11 cellular contexts compared by ENCODE assay signal in the genomic region with DNA sequence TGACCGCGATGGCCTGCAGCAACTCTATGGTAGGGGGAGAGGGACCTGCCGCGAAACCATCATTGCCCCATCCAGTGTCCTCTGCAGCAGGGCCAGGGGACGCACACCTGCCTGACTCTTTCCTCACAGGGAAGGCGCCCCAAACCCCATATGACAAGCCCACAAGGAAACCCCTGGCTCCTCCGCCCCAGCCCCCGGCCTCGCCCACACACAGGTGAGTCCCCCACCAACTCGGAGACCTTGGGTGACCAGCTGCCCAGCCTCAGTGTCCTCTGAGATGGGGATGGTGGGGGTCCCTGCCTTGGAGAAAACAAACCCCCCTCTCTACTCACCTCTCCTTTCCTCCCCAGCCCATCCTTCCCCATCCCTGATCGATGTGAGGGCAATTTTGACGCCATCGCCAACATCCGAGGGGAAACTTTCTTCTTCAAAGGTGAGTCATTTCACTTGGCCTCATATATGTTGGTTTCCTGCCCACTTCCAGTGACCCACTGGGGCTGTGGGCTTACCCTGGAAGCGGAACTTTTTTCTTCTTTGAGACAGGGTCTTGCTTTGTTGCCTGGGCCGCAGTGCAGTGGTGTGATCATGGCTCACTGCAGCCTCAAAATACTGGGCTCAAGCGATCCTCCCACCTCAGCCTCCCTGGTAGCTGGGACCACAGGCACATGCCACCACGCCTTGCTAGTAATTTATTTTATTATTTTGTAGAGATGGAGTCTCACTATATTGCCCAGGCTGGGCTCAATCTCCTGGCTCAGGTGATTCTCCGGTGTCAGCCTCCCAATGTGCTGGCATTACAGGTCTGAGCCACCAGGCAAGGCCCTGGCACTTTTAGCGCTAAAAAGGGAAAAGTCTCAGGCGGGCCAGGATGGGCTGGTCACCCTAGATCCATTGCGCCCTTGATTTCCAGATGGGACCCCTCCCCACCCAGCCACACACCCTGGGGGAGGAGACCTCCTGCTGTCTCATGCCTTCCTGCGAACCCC. TPM values are rescaled to one million over a fixed set of nuclear protein-coding genes. Genes with fewer than 3 reads are reported as not detected.
DNase-seq lines count a peak whose midpoint lies in the region; ATAC-seq, FAIRE-seq and TF ChIP-seq lines count a peak whose summit lies in the region.
"Had no signal": no experiment of that assay in that cellular context is flagged by ENCODE, and none has a peak within 500 bp of the region (broad histone marks: within the 10 kb centered on the region; RNA-seq: fewer than 3 reads in every experiment).

No MANE protein-coding gene starts in this region.

- peaks cover 4% of the 10 kb centered on the region for H3K9me1 ChIP-seq in K562 (ENCODE audit: control insufficient read depth, insufficient read depth, low read length)

- H4K20me1 ChIP-seq in HCT116 (ENCODE audit: insufficient read depth) (no peaks in the 10 kb centered on the region), K562 (replicated peaks; ENCODE audit: control insufficient read depth, insufficient read depth, low read length) (0 out of 2 replicates have a peak, but pooled peaks cover 3% of the 10 kb centered on the region)

- no peaks in the 10 kb centered on the region for H3K27me3 ChIP-seq in HCT116 (ENCODE audit: insufficient read depth, low read length)
- no peaks in the 10 kb centered on the region for H3K27me3 ChIP-seq in K562 (ENCODE audit: control insufficient read depth in 2 of 2, insufficient read depth in 2 of 2, low read length in 2 of 2)
- H3K27me3 ChIP-seq in mucosa of rectum (ENCODE audit: control insufficient read depth in 2 of 2, insufficient read depth in 2 of 2, low read length in 2 of 2) = no peaks in the 10 kb centered on the region
- no peaks in the 10 kb centered on the region for H3K27me3 ChIP-seq in uterus

- WGBS in K562 (ENCODE audit: insufficient coverage, low coverage, missing lambda C conversion rate) = 84% methylated on average over 20 of the region's 23 CpGs

- POLR2A ChIA-PET in AG04449 (lab: Yijun Ruan, JAX) (no interaction called here), HCT116 (lab: Charles Lee) (no interaction called here), K562 (lab: Yijun Ruan, JAX) (interaction anchor here (0.9 to 1.6 kb wide), 3 partner anchors 9 to 72 kb away, joined by 3 to 6 read pairs (median 5); no protein-coding TSS in a partner anchor)

- TF ChIP-seq CTCF in AG04449 (IDR thresholded peaks at IDR 0.05; ENCODE audit: insufficient read depth, low read length, missing control alignments) = no peak
- no peak for TF ChIP-seq CTCF in HCT116 (IDR thresholded peaks at IDR 0.05 in 2 of 3, conservative IDR thresholded peaks at IDR 0.05 in 1 of 3; ENCODE audit: borderline replicate concordance in 1 of 3, insufficient read depth in 1 of 3, low read depth in 2 of 3, low read length in 2 of 3)
- TF ChIP-seq CTCF in K562 (IDR thresholded peaks at IDR 0.05 in 2 of 3, conservative IDR thresholded peaks at IDR 0.05 in 1 of 3; ENCODE audit: insufficient read depth in 2 of 3, low read depth in 1 of 3, low read length in 3 of 3) = no peak
- no peak for TF ChIP-seq CTCF in uterus (IDR thresholded peaks at IDR 0.05)

- DNase-seq in AG04449 (ENCODE audit: low read depth, low spot score) (no peak), HCT116 (ENCODE audit: low read depth, low spot score) (no peak), K562 (ENCODE audit: extremely low read depth in 1 of 4, low spot score in 3 of 4) (no peak), uterus (no peak)
- DNase-seq: DMS79; stimulated activated CD8-positive, alpha-beta memory T cell treated with anti-CD3 and anti-CD28 coated beads, Interleukin-4, amount 100 ng/mL, for 48 hours had no signal

- H3K9ac ChIP-seq in HCT116 (ENCODE audit: low read length) (no peak overlapping the region), K562 (ENCODE audit: insufficient read depth in 1 of 2, low read depth in 2 of 2, low read length in 2 of 2) (peak overlapping the region in 1 of 2 experiments; percentile 97; a peak in 2 of 4 replicates), mucosa of rectum (ENCODE audit: low read depth in 1 of 2, low read length in 2 of 2) (peak overlapping the region in 1 of 2 donors; percentile 54)

- H3K27ac ChIP-seq in HCT116 (ENCODE audit: low read depth, low read length) (no peak overlapping the region), K562 (ENCODE audit: extremely low read depth, low read depth, low read length) (no peak overlapping the region), mucosa of rectum (ENCODE audit: low read depth in 2 of 2, low read length in 2 of 2) (no peak overlapping the region), uterus (no peak overlapping the region)

- no peak for TF ChIP-seq POLR2A in HCT116 (IDR thresholded peaks at IDR 0.05; ENCODE audit: borderline replicate concordance, extremely low read depth, insufficient read depth, insufficient read length)
- no peak for TF ChIP-seq POLR2A in K562 (conservative IDR thresholded peaks at IDR 0.05)
- no peak for TF ChIP-seq POLR2A in uterus (IDR thresholded peaks at IDR 0.05)

- no peak for TF ChIP-seq EP300 in K562 (IDR thresholded peaks at IDR 0.05; ENCODE audit: low read length)

- CTCF ChIA-PET in AG04449 (lab: Yijun Ruan, JAX) (interaction anchor here (1.0 to 5.0 kb wide), 13 partner anchors 9 to 111 kb away, joined by 3 to 88 read pairs (median 9); no protein-coding TSS in a partner anchor), HCT116 (lab: Charles Lee) (interaction anchor here (1.8 to 2.5 kb wide), 4 partner anchors 26 to 75 kb away, joined by 9 to 16 read pairs (median 10); no protein-coding TSS in a partner anchor), K562 (lab: Yijun Ruan, JAX; ENCODE audit: low intra/inter-chr PET ratio) (interaction anchor here (0.9 to 2.6 kb wide), 2 partner anchors 54 to 72 kb away, joined by 6 to 20 read pairs; no protein-coding TSS in a partner anchor)

- H3K9me3 ChIP-seq in HCT116 (ENCODE audit: control insufficient read depth in 1 of 2, insufficient read depth in 1 of 2, low read depth in 1 of 2, low read length in 2 of 2) (no peaks in the 10 kb centered on the region), K562 (replicated peaks; ENCODE audit: control insufficient read depth, insufficient read depth, low read depth, low read length) (no peaks in the 10 kb centered on the region), mucosa of rectum (ENCODE audit: control insufficient read depth in 2 of 2, low read length in 2 of 2) (no peaks in the 10 kb centered on the region), uterus (no peaks in the 10 kb centered on the region)

- in situ Hi-C loops in K562 (cut with MboI) = no loop called here

- TSS peak; percentile 62 for BruUV-seq in HCT116 (replicated peaks; lab: Mats Ljungman, UMichigan)
- TSS peak; percentile 72 for BruUV-seq in K562 (replicated peaks; lab: Mats Ljungman, UMichigan)

- H3K4me2 ChIP-seq in HCT116 (ENCODE audit: low read length) = peak overlapping the region; percentile 95
- H3K4me2 ChIP-seq in K562 (ENCODE audit: insufficient read depth, low read length) = 0 out of 2 replicates have a peak overlapping the region, but pooled peaks have one; percentile 93

- no peaks in the 10 kb centered on the region for H3K36me3 ChIP-seq in HCT116 (ENCODE audit: control insufficient read depth in 1 of 2, insufficient read depth in 2 of 2, low read length in 2 of 2)
- H3K36me3 ChIP-seq in K562 (ENCODE audit: control insufficient read depth, insufficient read depth, low read length) = no peaks in the 10 kb centered on the region
- no peaks in the 10 kb centered on the region for H3K36me3 ChIP-seq in mucosa of rectum (ENCODE audit: control insufficient read depth in 2 of 2, insufficient read depth in 2 of 2, low read length in 2 of 2)
- no peaks in the 10 kb centered on the region for H3K36me3 ChIP-seq in uterus

- H3K4me1 ChIP-seq in HCT116 (ENCODE audit: control insufficient read depth in 1 of 2, insufficient read depth in 2 of 2, low read length in 2 of 2) (peaks cover 0 to 22% of the 10 kb centered on the region in 2 experiments; a peak in 3 of 4 replicates), K562 (replicated peaks in 1 of 2; ENCODE audit: control insufficient read depth in 2 of 2, insufficient read depth in 2 of 2, low read length in 2 of 2) (peaks cover 8 to 38% of the 10 kb centered on the region in 2 experiments), mucosa of rectum (ENCODE audit: control insufficient read depth in 2 of 2, insufficient read depth in 2 of 2, low read length in 2 of 2) (peaks cover 12 to 20% of the 10 kb centered on the region in 2 donors), uterus (peaks cover 0 to 10% of the 10 kb centered on the region in 2 donors)

- H3K79me2 ChIP-seq in HCT116 (ENCODE audit: insufficient read depth, low read length) (no peaks in the 10 kb centered on the region), K562 (ENCODE audit: control insufficient read depth, insufficient read depth, low read length) (peaks cover 2% of the 10 kb centered on the region; the same call in 2 of the 3 replicates)

- H2AFZ ChIP-seq in HCT116 (ENCODE audit: low read depth, low read length, poor library complexity, severe bottlenecking) (no peak overlapping the region), K562 (ENCODE audit: low read depth, low read length) (no peak overlapping the region)

- intact Hi-C loops in HCT116 (cut with micrococcal nuclease) = loop anchor here (2.0 to 10.0 kb wide), 2 partner anchors 71 to 117 kb away; no protein-coding TSS in a partner anchor
- intact Hi-C loops in K562 (cut with micrococcal nuclease) = loop anchor here (5.0 to 10.0 kb wide), 2 partner anchors 45 to 117 kb away; no protein-coding TSS in a partner anchor
- intact Hi-C loops in uterus (cut with DNase I; ENCODE audit: low total_unique reads) = loop anchor here (5.0 kb wide), 1 partner anchor 110 kb away; no protein-coding TSS in a partner anchor

- peak overlapping the region; percentile 81 for H3K4me3 ChIP-seq in AG04449 (ENCODE audit: low read depth, low read length)
- peak overlapping the region in 1 of 2 experiments; percentile 87; a peak in 2 of 4 replicates for H3K4me3 ChIP-seq in HCT116 (replicated peaks in 1 of 2; ENCODE audit: low read depth in 1 of 2, low read length in 2 of 2)
- H3K4me3 ChIP-seq in K562 = peak overlapping the region; percentile 93; the same call in 1 of the 2 replicates
- H3K4me3 ChIP-seq in mucosa of rectum (ENCODE audit: low read length in 2 of 2) = peak overlapping the region; percentile 13 to 86
- H3K4me3 ChIP-seq in uterus = peak overlapping the region in 1 of 2 donors; percentile 65

- RAD21 ChIA-PET in HCT116 (lab: Charles Lee; ENCODE audit: low non-redundant PET in 1 of 2, low total read pairs in 2 of 2, uncharacterized antibody in 2 of 2, unreplicated experiment in 2 of 2) = no interaction called here

- ATAC-seq in HCT116 = no peak
- no peak for ATAC-seq in K562
- no peak for ATAC-seq in HG02588 (IDR thresholded peaks at IDR 0.05; ENCODE audit: unreplicated experiment)
- ATAC-seq in HG03097 (IDR thresholded peaks at IDR 0.05; ENCODE audit: low FRiP score, unreplicated experiment) = no peak
- no peak for ATAC-seq in GM19455 (IDR thresholded peaks at IDR 0.05; ENCODE audit: unreplicated experiment)

- no peak for TF ChIP-seq RAD21 in HCT116 (IDR thresholded peaks at IDR 0.05; ENCODE audit: low read depth)
- no peak for TF ChIP-seq RAD21 in K562 (CRISPR knock-in tag; conservative IDR thresholded peaks at IDR 0.05 in 1 of 2, IDR thresholded peaks at IDR 0.05 in 1 of 2)

- no peaks in the 10 kb centered on the region for H3K9me2 ChIP-seq in HCT116 (ENCODE audit: insufficient read depth)

- FAIRE-seq in K562 (lab: Jason Lieb, UNC) = no peak

RNA-seq across cellular contexts. Expression of a gene that starts 8.0 kb away (rescaled TPM):
- total RNA-seq in HCT116 (2021; ENCODE audit: unreplicated experiment) (13.7 TPM), K562 (2014; rRNA removed) (not detected in 2 replicates), K562 (2014; rRNA removed; fragmentation: Illumina TruSeq; extraction: Trizol) (not detected in 2 replicates), K562 (2015; rRNA removed; fragmentation: Illumina TruSeq; extraction: Trizol) (not detected in 2 replicates), K562 (2021) (1.5 and 2.2 TPM in 2 replicates), uterus (10 to 100 TPM in 3 of 4 donors, 1 to 10 TPM in 1; 7.5 to 37.1 (median 20.9) TPM)
- polyA plus RNA-seq in HCT116 (2012) = 8.7 and 9.9 TPM in 2 replicates
- total RNA-seq in K562 (2011; cell fraction: chromatin; rRNA removed; ENCODE audit: low replicate concordance) = 1.1 TPM in 1 of 2 replicates, not detected in the other
- total RNA-seq in K562 (2011; cell fraction: nucleolus; rRNA removed) = 0.50 and 1.1 TPM in 2 replicates
- total RNA-seq in K562 (2011; cell fraction: nucleoplasm; rRNA removed) = not detected in 2 replicates
- polyA plus RNA-seq in K562 (2011; rRNA removed) (0.21 TPM in 1 of 2 replicates, not detected in the other), K562 (2014; fragmentation: Illumina TruSeq; extraction: Trizol) (0.31 and 0.64 TPM in 2 replicates), K562 (2014; fragmentation: Nextera tagmentation; extraction: Ambion mirVana) (under 1 TPM; 0.24 to 0.42 TPM), K562 (2014; rRNA removed) (0.43 and 2.0 TPM in 2 replicates)
- polyA plus RNA-seq in K562 (2011; cell fraction: cytosol; rRNA removed) = 0.40 TPM in 2 replicates
- polyA plus RNA-seq in K562 (2011; cell fraction: nucleus; rRNA removed) = 0.29 and 0.43 TPM in 2 replicates
- 1.0 and 5.1 TPM in 2 replicates for polyA plus RNA-seq in K562 (2012)
- not detected in 2 replicates for polyA minus RNA-seq in K562 (2011; rRNA and poly(A)+ RNA removed)
- polyA minus RNA-seq in K562 (2011; cell fraction: cytosol; rRNA and poly(A)+ RNA removed) = not detected in 2 replicates
- not detected in 2 replicates for polyA minus RNA-seq in K562 (2011; cell fraction: nucleus; rRNA and poly(A)+ RNA removed)

RNA-seq across cellular contexts. Expression of a gene that starts 11.1 kb away (rescaled TPM):
- total RNA-seq in HCT116 (2021; ENCODE audit: unreplicated experiment) (2.5 TPM), K562 (2014; rRNA removed) (not detected in 2 replicates), K562 (2014; rRNA removed; fragmentation: Illumina TruSeq; extraction: Trizol) (not detected in 2 replicates), K562 (2015; rRNA removed; fragmentation: Illumina TruSeq; extraction: Trizol) (0.04 TPM in 1 of 2 replicates, not detected in the other), K562 (2021) (0.09 TPM in 1 of 2 replicates, not detected in the other), uterus (1 to 10 TPM in 1 of 4 donors, under 1 TPM in 1, not detected in 2; 0.21 to 1.1 TPM)
- 3.8 and 4.7 TPM in 2 replicates for polyA plus RNA-seq in HCT116 (2012)
- total RNA-seq in K562 (2011; cell fraction: chromatin; rRNA removed; ENCODE audit: low replicate concordance) = 0.14 TPM in 1 of 2 replicates, not detected in the other
- 0.17 TPM in 1 of 2 replicates, not detected in the other for total RNA-seq in K562 (2011; cell fraction: nucleolus; rRNA removed)
- total RNA-seq in K562 (2011; cell fraction: nucleoplasm; rRNA removed) = 0.07 and 0.15 TPM in 2 replicates
- polyA plus RNA-seq in K562 (2011; rRNA removed) (not detected in 2 replicates), K562 (2014; fragmentation: Illumina TruSeq; extraction: Trizol) (0.03 TPM in 1 of 2 replicates, not detected in the other), K562 (2014; fragmentation: Nextera tagmentation; extraction: Ambion mirVana) (not detected), K562 (2014; rRNA removed) (not detected in 2 replicates)
- polyA plus RNA-seq in K562 (2011; cell fraction: cytosol; rRNA removed) = 0.01 TPM in 1 of 2 replicates, not detected in the other
- 0.03 and 0.08 TPM in 2 replicates for polyA plus RNA-seq in K562 (2011; cell fraction: nucleus; rRNA removed)
- 0.51 and 0.58 TPM in 2 replicates for polyA plus RNA-seq in K562 (2012)
- not detected in 2 replicates for polyA minus RNA-seq in K562 (2011; rRNA and poly(A)+ RNA removed)
- 0.19 TPM in 1 of 2 replicates, not detected in the other for polyA minus RNA-seq in K562 (2011; cell fraction: cytosol; rRNA and poly(A)+ RNA removed)
- polyA minus RNA-seq in K562 (2011; cell fraction: nucleus; rRNA and poly(A)+ RNA removed) = not detected in 2 replicates

RNA-seq across cellular contexts. Expression of a gene that starts 20.7 kb away (rescaled TPM):
- 21.3 TPM for total RNA-seq in HCT116 (2021; ENCODE audit: unreplicated experiment)
- 15.1 and 17.2 TPM in 2 replicates for polyA plus RNA-seq in HCT116 (2012)
- 0.23 and 0.65 TPM in 2 replicates for total RNA-seq in K562 (2011; cell fraction: chromatin; rRNA removed; ENCODE audit: low replicate concordance)
- 1.1 and 1.2 TPM in 2 replicates for total RNA-seq in K562 (2011; cell fraction: nucleolus; rRNA removed)
- total RNA-seq in K562 (2011; cell fraction: nucleoplasm; rRNA removed) = 0.29 and 0.46 TPM in 2 replicates
- 0.09 and 0.12 TPM in 2 replicates for total RNA-seq in K562 (2014; rRNA removed)
- total RNA-seq in K562 (2014; rRNA removed; fragmentation: Illumina TruSeq; extraction: Trizol) = not detected in 2 replicates
- total RNA-seq in K562 (2015; rRNA removed; fragmentation: Illumina TruSeq; extraction: Trizol) = 0.08 TPM in 1 of 2 replicates, not detected in the other
- 0.09 TPM in 2 replicates for total RNA-seq in K562 (2021)
- polyA plus RNA-seq in K562 (2011; rRNA removed) = 0.18 and 0.28 TPM in 2 replicates
- polyA plus RNA-seq in K562 (2011; cell fraction: cytosol; rRNA removed) = 0.32 and 0.63 TPM in 2 replicates
- polyA plus RNA-seq in K562 (2011; cell fraction: nucleus; rRNA removed) = 0.28 and 0.41 TPM in 2 replicates
- polyA plus RNA-seq in K562 (2012) = 0.17 and 0.27 TPM in 2 replicates
- not detected in 2 replicates for polyA plus RNA-seq in K562 (2014; fragmentation: Illumina TruSeq; extraction: Trizol)
- not detected for polyA plus RNA-seq in K562 (2014; fragmentation: Nextera tagmentation; extraction: Ambion mirVana)
- not detected in 2 replicates for polyA plus RNA-seq in K562 (2014; rRNA removed)
- not detected in 2 replicates for polyA minus RNA-seq in K562 (2011; rRNA and poly(A)+ RNA removed)
- polyA minus RNA-seq in K562 (2011; cell fraction: cytosol; rRNA and poly(A)+ RNA removed) = 0.57 TPM in 1 of 2 replicates, not detected in the other
- 0.44 and 0.54 TPM in 2 replicates for polyA minus RNA-seq in K562 (2011; cell fraction: nucleus; rRNA and poly(A)+ RNA removed)
- 1 to 10 TPM in 1 of 4 donors, under 1 TPM in 2, not detected in 1; 0.26 to 1.9 (median 0.29) TPM for total RNA-seq in uterus
- total RNA-seq: glomerular endothelial cell had no signal

RNA-seq across cellular contexts. Expression of a gene that starts 33.6 kb away (rescaled TPM):
- total RNA-seq in HCT116 (2021; ENCODE audit: unreplicated experiment) (62.9 TPM), K562 (2014; rRNA removed) (51.2 and 66.7 TPM in 2 replicates), K562 (2014; rRNA removed; fragmentation: Illumina TruSeq; extraction: Trizol) (13.2 and 22.3 TPM in 2 replicates), K562 (2015; rRNA removed; fragmentation: Illumina TruSeq; extraction: Trizol) (42.7 and 46.7 TPM in 2 replicates), K562 (2021) (65.4 and 70.1 TPM in 2 replicates), uterus (10 to 100 TPM in 3 of 4 donors, 1 to 10 TPM in 1; 3.8 to 29.0 (median 22.3) TPM)
- 74.8 and 76.8 TPM in 2 replicates for polyA plus RNA-seq in HCT116 (2012)
- total RNA-seq in K562 (2011; cell fraction: chromatin; rRNA removed; ENCODE audit: low replicate concordance) = 53.2 and 110 TPM in 2 replicates
- 76.5 and 89.0 TPM in 2 replicates for total RNA-seq in K562 (2011; cell fraction: nucleolus; rRNA removed)
- total RNA-seq in K562 (2011; cell fraction: nucleoplasm; rRNA removed) = 47.3 and 55.1 TPM in 2 replicates
- polyA plus RNA-seq in K562 (2011; rRNA removed) (38.7 and 47.4 TPM in 2 replicates), K562 (2014; fragmentation: Illumina TruSeq; extraction: Trizol) (42.3 and 48.3 TPM in 2 replicates), K562 (2014; fragmentation: Nextera tagmentation; extraction: Ambion mirVana) (1 to 10 TPM; 2.5 to 5.5 TPM), K562 (2014; rRNA removed) (64.5 and 66.6 TPM in 2 replicates)
- polyA plus RNA-seq in K562 (2011; cell fraction: cytosol; rRNA removed) = 53.0 and 93.1 TPM in 2 replicates
- 154 TPM in 2 replicates for polyA plus RNA-seq in K562 (2011; cell fraction: nucleus; rRNA removed)
- polyA plus RNA-seq in K562 (2012) = 65.3 and 65.6 TPM in 2 replicates
- polyA minus RNA-seq in K562 (2011; rRNA and poly(A)+ RNA removed) = 19.6 and 28.3 TPM in 2 replicates
- polyA minus RNA-seq in K562 (2011; cell fraction: cytosol; rRNA and poly(A)+ RNA removed) = 32.0 and 41.0 TPM in 2 replicates
- 17.4 and 24.7 TPM in 2 replicates for polyA minus RNA-seq in K562 (2011; cell fraction: nucleus; rRNA and poly(A)+ RNA removed)

RNA-seq across cellular contexts. Expression of a gene that starts 33.7 kb away (rescaled TPM):
- total RNA-seq in HCT116 (2021; ENCODE audit: unreplicated experiment) = 60.0 TPM
- polyA plus RNA-seq in HCT116 (2012) = 102 and 110 TPM in 2 replicates
- total RNA-seq in K562 (2011; cell fraction: chromatin; rRNA removed; ENCODE audit: low replicate concordance) = 4.0 and 6.9 TPM in 2 replicates
- 7.2 and 7.8 TPM in 2 replicates for total RNA-seq in K562 (2011; cell fraction: nucleolus; rRNA removed)
- 2.9 and 7.3 TPM in 2 replicates for total RNA-seq in K562 (2011; cell fraction: nucleoplasm; rRNA removed)
- 19.3 and 32.1 TPM in 2 replicates for total RNA-seq in K562 (2014; rRNA removed)
- total RNA-seq in K562 (2014; rRNA removed; fragmentation: Illumina TruSeq; extraction: Trizol) = 3.9 and 5.1 TPM in 2 replicates
- 9.4 and 11.2 TPM in 2 replicates for total RNA-seq in K562 (2015; rRNA removed; fragmentation: Illumina TruSeq; extraction: Trizol)
- 27.8 and 29.0 TPM in 2 replicates for total RNA-seq in K562 (2021)
- 5.2 and 8.1 TPM in 2 replicates for polyA plus RNA-seq in K562 (2011; rRNA removed)
- 14.9 and 33.5 TPM in 2 replicates for polyA plus RNA-seq in K562 (2011; cell fraction: cytosol; rRNA removed)
- 15.9 and 23.6 TPM in 2 replicates for polyA plus RNA-seq in K562 (2011; cell fraction: nucleus; rRNA removed)
- 33.0 and 38.8 TPM in 2 replicates for polyA plus RNA-seq in K562 (2012)
- polyA plus RNA-seq in K562 (2014; fragmentation: Illumina TruSeq; extraction: Trizol) = 15.6 and 31.2 TPM in 2 replicates
- 1 to 10 TPM; 2.2 to 4.1 TPM for polyA plus RNA-seq in K562 (2014; fragmentation: Nextera tagmentation; extraction: Ambion mirVana)
- 19.2 and 24.0 TPM in 2 replicates for polyA plus RNA-seq in K562 (2014; rRNA removed)
- 1.4 and 2.3 TPM in 2 replicates for polyA minus RNA-seq in K562 (2011; rRNA and poly(A)+ RNA removed)
- polyA minus RNA-seq in K562 (2011; cell fraction: cytosol; rRNA and poly(A)+ RNA removed) = 8.2 and 13.5 TPM in 2 replicates
- 2.3 and 4.6 TPM in 2 replicates for polyA minus RNA-seq in K562 (2011; cell fraction: nucleus; rRNA and poly(A)+ RNA removed)
- 10 to 100 TPM in 3 of 4 donors, 1 to 10 TPM in 1; 3.6 to 67.5 (median 25.4) TPM for total RNA-seq in uterus
